In genomic region chr15:69414702-69415161, GRCh38 we compare ENCODE assay signal across 8 cellular contexts. TPM values are rescaled to one million over a fixed set of nuclear protein-coding genes. Genes with fewer than 3 reads are reported as not detected.
DNase-seq lines count a peak whose midpoint lies in the region; ATAC-seq lines count a peak whose summit lies in the region.

No MANE protein-coding gene starts in this region.

- H3K9me3 ChIP-seq in HAP-1 (no peaks in the 10 kb centered on the region), trophoblast cell (ENCODE audit: insufficient read depth, low read depth, low read length) (no peaks in the 10 kb centered on the region)

- H3K4ac ChIP-seq in trophoblast cell (ENCODE audit: low read depth, low read length) = peak overlapping the region; percentile 77

- H3K36me3 Mint-ChIP-seq in activated CD8-positive, alpha-beta memory T cell treated with anti-CD3 and anti-CD28 coated beads, Interleukin-2, amount 10 ng/mL, durations not matched to agents 7 days and 5 days = peaks cover 26% of the 10 kb centered on the region
- peaks cover 38% of the 10 kb centered on the region for H3K36me3 Mint-ChIP-seq in activated T-cell treated with anti-CD3 and anti-CD28 coated beads, Interleukin-2, amount 50 U/mL, for 24 hours (ENCODE audit: low read depth)

- peaks cover 8% of the 10 kb centered on the region for H3K79me1 ChIP-seq in trophoblast cell (ENCODE audit: low read length)

- H4K12ac ChIP-seq in trophoblast cell (ENCODE audit: low read depth, low read length) = peak overlapping the region; percentile 58

- H2BK120ac ChIP-seq in trophoblast cell (ENCODE audit: insufficient read depth, low read length, poor library complexity) = peak overlapping the region; percentile 72

- H2BK5ac ChIP-seq in trophoblast cell (ENCODE audit: low read depth, low read length, poor library complexity) = peak overlapping the region; percentile 73

- H3K4me3 ChIP-seq in HAP-1 (peak overlapping the region; percentile 67), trophoblast cell (ENCODE audit: low read depth, low read length) (peak overlapping the region; percentile 98)

- peak overlapping the region; percentile 81 for H3K27ac ChIP-seq in trophoblast cell (ENCODE audit: low read depth, low read length)

- peak overlapping the region; percentile 89 for H3K9ac ChIP-seq in trophoblast cell (ENCODE audit: low read length)

- H2BK12ac ChIP-seq in trophoblast cell (ENCODE audit: low read length) = no peak overlapping the region

- H4K91ac ChIP-seq in trophoblast cell (ENCODE audit: low read depth, low read length) = peak overlapping the region; percentile 91

- peaks cover 17% of the 10 kb centered on the region for H3K4me1 ChIP-seq in HAP-1
- peaks cover 7% of the 10 kb centered on the region in 2 experiments for H3K4me1 ChIP-seq in trophoblast cell (ENCODE audit: control insufficient read depth in 1 of 2, insufficient read depth in 2 of 2, low read length in 2 of 2)

- H4K8ac ChIP-seq in trophoblast cell (ENCODE audit: low read depth, low read length) = peak overlapping the region; percentile 85

- in situ Hi-C loops in HAP-1 (cut with MboI; ENCODE audit: low sequenced_read_pairs) = no loop called here

- CTCF ChIA-PET in activated CD8-positive, alpha-beta memory T cell treated with anti-CD3 and anti-CD28 coated beads, Interleukin-2, amount 10 ng/mL, durations not matched to agents 7 days and 5 days (lab: Charles Lee) = interaction anchor here (0.6 to 1.5 kb wide), 6 partner anchors 14 to 244 kb away, joined by 3 to 7 read pairs (median 4); no protein-coding TSS in a partner anchor

- H3K9me3 Mint-ChIP-seq in activated CD8-positive, alpha-beta memory T cell treated with anti-CD3 and anti-CD28 coated beads, Interleukin-2, amount 10 ng/mL, durations not matched to agents 7 days and 5 days (ENCODE audit: low read depth) = no peaks in the 10 kb centered on the region
- H3K9me3 Mint-ChIP-seq in activated T-cell treated with anti-CD3 and anti-CD28 coated beads, Interleukin-2, amount 50 U/mL, for 24 hours = no peaks in the 10 kb centered on the region

- peak overlapping the region; percentile 72 for H3K27ac Mint-ChIP-seq in activated CD8-positive, alpha-beta memory T cell treated with anti-CD3 and anti-CD28 coated beads, Interleukin-2, amount 10 ng/mL, durations not matched to agents 7 days and 5 days
- peak overlapping the region; percentile 70 for H3K27ac Mint-ChIP-seq in activated T-cell treated with anti-CD3 and anti-CD28 coated beads, Interleukin-2, amount 50 U/mL, for 24 hours

- H3K27me3 ChIP-seq in HAP-1 (ENCODE audit: low read depth) = no peaks in the 10 kb centered on the region
- no peaks in the 10 kb centered on the region for H3K27me3 ChIP-seq in trophoblast cell (ENCODE audit: insufficient read depth, low read length)

- H3K36me3 ChIP-seq in HAP-1 (replicated peaks) = peaks cover 44% of the 10 kb centered on the region
- H3K36me3 ChIP-seq in trophoblast cell (ENCODE audit: control insufficient read depth in 1 of 2, insufficient read depth in 2 of 2, low read length in 2 of 2) = peaks cover 2 to 13% of the 10 kb centered on the region in 2 experiments

- peak overlapping the region; percentile 94 for H3K18ac ChIP-seq in trophoblast cell (ENCODE audit: low read length)

- peaks cover 23% of the 10 kb centered on the region for H3K4me1 Mint-ChIP-seq in activated CD8-positive, alpha-beta memory T cell treated with anti-CD3 and anti-CD28 coated beads, Interleukin-2, amount 10 ng/mL, durations not matched to agents 7 days and 5 days
- peaks cover 16% of the 10 kb centered on the region for H3K4me1 Mint-ChIP-seq in activated T-cell treated with anti-CD3 and anti-CD28 coated beads, Interleukin-2, amount 50 U/mL, for 24 hours (ENCODE audit: low read depth)

- peak overlapping the region; percentile 88 for H3K4me3 Mint-ChIP-seq in activated CD8-positive, alpha-beta memory T cell treated with anti-CD3 and anti-CD28 coated beads, Interleukin-2, amount 10 ng/mL, durations not matched to agents 7 days and 5 days
- peak overlapping the region; percentile 84 for H3K4me3 Mint-ChIP-seq in activated T-cell treated with anti-CD3 and anti-CD28 coated beads, Interleukin-2, amount 50 U/mL, for 24 hours

- H3K27me3 Mint-ChIP-seq in activated CD8-positive, alpha-beta memory T cell treated with anti-CD3 and anti-CD28 coated beads, Interleukin-2, amount 10 ng/mL, durations not matched to agents 7 days and 5 days = peaks cover 2% of the 10 kb centered on the region
- peaks cover 15% of the 10 kb centered on the region for H3K27me3 Mint-ChIP-seq in activated T-cell treated with anti-CD3 and anti-CD28 coated beads, Interleukin-2, amount 50 U/mL, for 24 hours

- peak overlapping the region; percentile 61 for H2AFZ ChIP-seq in trophoblast cell (ENCODE audit: insufficient read depth, low read length, poor library complexity)

- no peak overlapping the region for H3K23ac ChIP-seq in trophoblast cell (ENCODE audit: low read length)

- no CpG with 5 or more reads among the region's 29 CpGs for WGBS in trophoblast cell (ENCODE audit: extremely low coverage, insufficient coverage, insufficient read length)

- peak; percentile 50 for DNase-seq in activated CD8-positive, alpha-beta memory T cell treated with anti-CD3 and anti-CD28 coated beads, Interleukin-2, amount 10 ng/mL, durations not matched to agents 7 days and 5 days
- no peak for DNase-seq in activated CD8-positive, alpha-beta memory T cell treated with anti-CD3 and anti-CD28 coated beads for 24 hours
- DNase-seq in HAP-1 (ENCODE audit: low spot score in 2 of 2) = peak; percentile 86 to 89
- DNase-seq in LHCN-M2 (ENCODE audit: low read depth) = peak; percentile 91
- peak; percentile 47 for DNase-seq in activated T-cell treated with anti-CD3 and anti-CD28 coated beads, Interleukin-2, amount 50 U/mL, for 24 hours
- peak; percentile 89 for DNase-seq in glomerular visceral epithelial cell (ENCODE audit: extremely low spot score)
- peak; percentile 72 to 88 for DNase-seq in trophoblast cell
- DNase-seq in NCI-H446 (lab: John Stamatoyannopoulos, UW) = no peak

- ATAC-seq in activated CD8-positive, alpha-beta memory T cell treated with anti-CD3 and anti-CD28 coated beads, Interleukin-2, amount 10 ng/mL, durations not matched to agents 7 days and 5 days = peak; percentile 52

- peaks cover 8% of the 10 kb centered on the region for H3K79me2 ChIP-seq in trophoblast cell (ENCODE audit: control insufficient read depth, insufficient read depth, low read length, poor library complexity)

- peak overlapping the region; percentile 19 for H2AK5ac ChIP-seq in trophoblast cell (ENCODE audit: low read length)

- peak overlapping the region; percentile 86 for H3K14ac ChIP-seq in trophoblast cell (ENCODE audit: low read length)

- H3K4me2 ChIP-seq in trophoblast cell (ENCODE audit: low read length) = peak overlapping the region; percentile 94

RNA-seq across cellular contexts. Expression of gene KIF23, which starts 0.6 kb away (rescaled TPM):
- total RNA-seq in activated CD8-positive, alpha-beta memory T cell treated with anti-CD3 and anti-CD28 coated beads, Interleukin-2, amount 10 ng/mL, durations not matched to agents 7 days and 5 days = 10 to 100 TPM; 70.9 to 81.1 TPM
- total RNA-seq in LHCN-M2 (2014; rRNA removed) = 134 and 149 TPM in 2 replicates
- polyA plus RNA-seq in LHCN-M2 (2012) = 32.8 TPM
- 34.2 and 37.5 TPM in 2 replicates for polyA plus RNA-seq in trophoblast cell (2013)

RNA-seq across cellular contexts. Expression of gene RPLP1, which starts 37.9 kb away (rescaled TPM):
- 1,000 to 10,000 TPM; 1,405 to 1,605 TPM for total RNA-seq in activated CD8-positive, alpha-beta memory T cell treated with anti-CD3 and anti-CD28 coated beads, Interleukin-2, amount 10 ng/mL, durations not matched to agents 7 days and 5 days
- 305 and 353 TPM in 2 replicates for total RNA-seq in LHCN-M2 (2014; rRNA removed)
- polyA plus RNA-seq in LHCN-M2 (2012) = 3,072 TPM
- polyA plus RNA-seq in trophoblast cell (2013) = 2,044 and 2,170 TPM in 2 replicates

Comparison
In these comparisons a context has a peak if more than half of its experiments do, and no peak if none do; other contexts are left out.
1. DNase-seq: peak in activated CD8-positive, alpha-beta memory T cell treated with anti-CD3 and anti-CD28 coated beads, Interleukin-2, amount 10 ng/mL, durations not matched to agents 7 days and 5 days (single experiment), HAP-1 (2 of 2), LHCN-M2 (single experiment), activated T-cell treated with anti-CD3 and anti-CD28 coated beads, Interleukin-2, amount 50 U/mL, for 24 hours (single experiment), glomerular visceral epithelial cell (single experiment) and trophoblast cell (2 of 2); none in activated CD8-positive, alpha-beta memory T cell treated with anti-CD3 and anti-CD28 coated beads for 24 hours (single experiment) and NCI-H446 (0 of 2).